1 cellular context compared by ENCODE assay signal in genomic region chr16:24983521-24983920, GRCh38.
TF ChIP-seq lines count a peak whose summit lies in the region.

No MANE protein-coding gene starts in this region.

TF ChIP-seq in IMR-90, 13 proteins besides CTCF, POLR2A, EP300 and RAD21:
- no peak for TF ChIP-seq FOS (IDR thresholded peaks at IDR 0.05; ENCODE audit: low read depth, low read length)
- TF ChIP-seq NFE2L2 (IDR thresholded peaks at IDR 0.05; ENCODE audit: low read depth, low read length): no peak
- TF ChIP-seq CEBPB (IDR thresholded peaks at IDR 0.05; ENCODE audit: low read depth, low read length): no peak
- TF ChIP-seq RCOR1 (IDR thresholded peaks at IDR 0.05; ENCODE audit: insufficient replicate concordance, low read length): no peak
- TF ChIP-seq RFX5 (IDR thresholded peaks at IDR 0.05; ENCODE audit: low read depth, low read length): no peak
- no peak for TF ChIP-seq BHLHE40 (IDR thresholded peaks at IDR 0.05; ENCODE audit: low read depth, low read length)
- TF ChIP-seq MAFK (IDR thresholded peaks at IDR 0.05; ENCODE audit: low read depth, low read length): no peak
- no peak for TF ChIP-seq SMC3 (IDR thresholded peaks at IDR 0.05; ENCODE audit: low read depth, low read length)
- TF ChIP-seq MXI1 (IDR thresholded peaks at IDR 0.05; ENCODE audit: borderline replicate concordance, low read depth, low read length): no peak
- no peak for TF ChIP-seq ELK1 (IDR thresholded peaks at IDR 0.05; ENCODE audit: borderline replicate concordance, low read depth, low read length)
- TF ChIP-seq MAZ (IDR thresholded peaks at IDR 0.05; ENCODE audit: borderline replicate concordance, low read depth, low read length): no peak
- no peak for TF ChIP-seq CHD1 (IDR thresholded peaks at IDR 0.05; ENCODE audit: low read depth, low read length)
TF ChIP-seq in IMR-90: peak in this region for 0.
